13 cellular contexts compared by ENCODE assay signal in genomic region chr12:3134526-3135135, GRCh38. TPM values are rescaled to one million over a fixed set of nuclear protein-coding genes. Genes with fewer than 3 reads are reported as not detected.
"Had no signal": no experiment of that assay in that cellular context is flagged by ENCODE, and none has a peak within 500 bp of the region (broad histone marks: within the 10 kb centered on the region; RNA-seq: fewer than 3 reads in every experiment).

No MANE protein-coding gene starts in this region.

- H3K36me3 ChIP-seq: brain microvascular endothelial cell had no signal

- H3K27me3 ChIP-seq: brain microvascular endothelial cell had no signal

- DNase-seq: activated CD4-positive, CD25-positive, alpha-beta regulatory T cell; NCI-H187 treated with DMSO at 0.1 percent for 48 hours; NCI-H2081 treated with DMSO at 0.1 percent for 48 hours; SIG-M5; T-helper 9 cell had no signal

- H3K27ac Mint-ChIP-seq: activated CD4-positive, alpha-beta memory T cell treated with anti-CD3 and anti-CD28 coated beads, Interleukin-2, amount 10 ng/mL, durations not matched to agents 7 days and 5 days; activated naive CD4-positive, alpha-beta T cell treated with anti-CD3 and anti-CD28 coated beads, Interleukin-2, amount 10 ng/mL, durations not matched to agents 7 days and 5 days; activated naive CD8-positive, alpha-beta T cell treated with anti-CD3 and anti-CD28 coated beads for 36 hours; activated T-helper 2 cell treated with anti-CD3 and anti-CD28 coated beads, Interferon-gamma antibody, Interleukin-2, Interleukin-4, amounts not matched to agents 10 μg/mL and 5 μg/mL and 100 μg/mL, durations not matched to agents 14 hours and 24 hours and 36 hours; T-helper 17 cell had no signal

- H3K27ac ChIP-seq: brain microvascular endothelial cell, PC-9 had no signal

- H3K36me3 Mint-ChIP-seq: activated naive CD4-positive, alpha-beta T cell treated with anti-CD3 and anti-CD28 coated beads, Interleukin-2, amount 10 ng/mL, durations not matched to agents 7 days and 5 days; activated naive CD8-positive, alpha-beta T cell treated with anti-CD3 and anti-CD28 coated beads for 36 hours; IgD-negative memory B cell had no signal

- H3K9me3 Mint-ChIP-seq: activated CD4-positive, alpha-beta memory T cell treated with anti-CD3 and anti-CD28 coated beads, Interleukin-2, amount 10 ng/mL, durations not matched to agents 7 days and 5 days; activated naive CD4-positive, alpha-beta T cell treated with anti-CD3 and anti-CD28 coated beads, Interleukin-2, amount 10 ng/mL, durations not matched to agents 7 days and 5 days; activated naive CD8-positive, alpha-beta T cell treated with anti-CD3 and anti-CD28 coated beads for 36 hours; activated T-helper 2 cell treated with anti-CD3 and anti-CD28 coated beads, Interferon-gamma antibody, Interleukin-2, Interleukin-4, amounts not matched to agents 10 μg/mL and 5 μg/mL and 100 μg/mL, durations not matched to agents 14 hours and 24 hours and 36 hours; IgD-negative memory B cell had no signal

- H3K4me3 ChIP-seq: PC-9 had no signal

- H3K4me3 Mint-ChIP-seq: activated CD4-positive, alpha-beta memory T cell treated with anti-CD3 and anti-CD28 coated beads, Interleukin-2, amount 10 ng/mL, durations not matched to agents 7 days and 5 days; activated naive CD4-positive, alpha-beta T cell treated with anti-CD3 and anti-CD28 coated beads, Interleukin-2, amount 10 ng/mL, durations not matched to agents 7 days and 5 days; activated naive CD8-positive, alpha-beta T cell treated with anti-CD3 and anti-CD28 coated beads for 36 hours; IgD-negative memory B cell; T-helper 17 cell had no signal

RNA-seq across cellular contexts. Expression of gene TSPAN9, which starts 57.5 kb away (rescaled TPM):
- polyA plus RNA-seq: IgD-negative memory B cell had no signal
